Comparison of ENCODE assay signal across 17 cellular contexts in genomic region chrX:100883654-100884053, GRCh38. TPM values are rescaled to one million over a fixed set of nuclear protein-coding genes. Genes with fewer than 3 reads are reported as not detected.
DNase-seq lines count a peak whose midpoint lies in the region; ATAC-seq, FAIRE-seq and TF ChIP-seq lines count a peak whose summit lies in the region.
"Had no signal": no experiment of that assay in that cellular context is flagged by ENCODE, and none has a peak within 500 bp of the region (broad histone marks: within the 10 kb centered on the region; RNA-seq: fewer than 3 reads in every experiment).

No MANE protein-coding gene starts in this region.

- peak overlapping the region; percentile 27 for H3K4me2 ChIP-seq in A549
- H3K4me2 ChIP-seq in OCI-LY1 (ENCODE audit: low read length) = peak overlapping the region; percentile 42; the same call in 1 of the 2 replicates

- H3K9me2 ChIP-seq in OCI-LY1 (ENCODE audit: low read depth, low read length) = no peaks in the 10 kb centered on the region

- no peak for TF ChIP-seq CTCF in A549 (IDR thresholded peaks at IDR 0.05)
- no peak for TF ChIP-seq CTCF in OCI-LY1 (IDR thresholded peaks at IDR 0.05; ENCODE audit: low read length)
- no peak for TF ChIP-seq CTCF in testis (IDR thresholded peaks at IDR 0.05)
- no peak for TF ChIP-seq CTCF in stomach (IDR thresholded peaks at IDR 0.05)

- H3K4me3 ChIP-seq in A549 (no peak overlapping the region), OCI-LY1 (ENCODE audit: low read depth, low read length, poor library complexity, severe bottlenecking) (no peak overlapping the region), testis (no peak overlapping the region), stomach (no peak overlapping the region)
- H3K4me3 ChIP-seq: HAP-1, SJSA1 had no signal

- no peaks in the 10 kb centered on the region for H3K27me3 ChIP-seq in OCI-LY1 (ENCODE audit: insufficient read depth, low read length)
- H3K27me3 ChIP-seq in testis = no peaks in the 10 kb centered on the region
- H3K27me3 ChIP-seq in stomach = peaks cover 0 to 4% (median 0%) of the 10 kb centered on the region in 3 donors
- H3K27me3 ChIP-seq: SJSA1 had no signal

- CTCF ChIA-PET in A549 (lab: Yijun Ruan, JAX) = no interaction called here

- TF ChIP-seq POLR2A in A549 (IDR thresholded peaks at IDR 0.05; ENCODE audit: low read length) (no peak), testis (IDR thresholded peaks at IDR 0.05) (no peak), stomach (IDR thresholded peaks at IDR 0.05) (no peak)

- no peaks in the 10 kb centered on the region for H4K20me1 ChIP-seq in OCI-LY1 (ENCODE audit: insufficient read depth, low read length)

- intact Hi-C loops in left colon (cut with DNase I, micrococcal nuclease) (no loop called here), testis (cut with DNase I; ENCODE audit: low total_unique reads) (no loop called here), stomach (cut with DNase I; ENCODE audit: low total_unique reads) (no loop called here)

- H3K36me3 ChIP-seq in OCI-LY1 (ENCODE audit: insufficient read depth, low read length) (no peaks in the 10 kb centered on the region), testis (ENCODE audit: low read depth, missing control alignments) (no peaks in the 10 kb centered on the region), stomach (no peaks in the 10 kb centered on the region)
- H3K36me3 ChIP-seq: HAP-1, SJSA1 had no signal

- ATAC-seq in A549 (peak in 1 of 2 experiments; percentile 67; a peak in 3 of 6 replicates), left colon (peak; percentile 59), GM21447 (IDR thresholded peaks at IDR 0.05; ENCODE audit: unreplicated experiment) (no peak)

- no peaks in the 10 kb centered on the region for H3F3A ChIP-seq in OCI-LY1 (ENCODE audit: insufficient read depth, low read length)

- no peaks in the 10 kb centered on the region for H3K79me2 ChIP-seq in OCI-LY1 (ENCODE audit: insufficient read depth, low read length)

- POLR2A ChIA-PET in A549 (lab: Yijun Ruan, JAX) = no interaction called here

- peaks cover 8% of the 10 kb centered on the region; the same call in 1 of the 3 replicates for H3K4me1 ChIP-seq in A549
- H3K4me1 ChIP-seq in OCI-LY1 (ENCODE audit: insufficient read depth, low read length, severe bottlenecking) = peaks cover 12% of the 10 kb centered on the region
- no peaks in the 10 kb centered on the region for H3K4me1 ChIP-seq in testis
- no peaks in the 10 kb centered on the region for H3K4me1 ChIP-seq in stomach
- H3K4me1 ChIP-seq: HAP-1, SJSA1 had no signal

- H3K9ac ChIP-seq in OCI-LY1 (ENCODE audit: low read length) = no peak overlapping the region

- DNase-seq in A549 (ENCODE audit: low read depth in 1 of 2, low spot score in 1 of 2) (peak in 1 of 2 experiments; percentile 40), DMS53 treated with DMSO at 0.1 percent for 48 hours (lab: John Stamatoyannopoulos, UW; ENCODE audit: unreplicated experiment) (peak; percentile 59), left colon (no peak), NK-92 (lab: John Stamatoyannopoulos, UW; ENCODE audit: unreplicated experiment) (no peak), testis (no peak), stomach (no peak)
- DNase-seq: EL; NCI-H1930; NCI-H2227 treated with DMSO at 0.1 percent for 48 hours; NCI-H524; NK-92 treated with Interleukin-12 subunit alpha and Interleukin-12 subunit beta, amount 100 ng/mL, for 24 hours had no signal

- FAIRE-seq in A549 (lab: Jason Lieb, UNC) = no peak

- no peak overlapping the region; a peak in 1 of 6 replicates for H3K27ac ChIP-seq in A549
- H3K27ac ChIP-seq in OCI-LY1 (ENCODE audit: low read depth, low read length, poor library complexity, severe bottlenecking) = no peak overlapping the region
- no peak overlapping the region for H3K27ac ChIP-seq in testis
- H3K27ac ChIP-seq in stomach = no peak overlapping the region
- H3K27ac ChIP-seq: HL-60, SJSA1 had no signal

- no peak for TF ChIP-seq RAD21 in A549 (conservative IDR thresholded peaks at IDR 0.05 in 1 of 2, IDR thresholded peaks at IDR 0.05 in 1 of 2)

- TF ChIP-seq EP300 in A549 (IDR thresholded peaks at IDR 0.05) = no peak
- no peak for TF ChIP-seq EP300 in stomach (IDR thresholded peaks at IDR 0.05)

- no peaks in the 10 kb centered on the region for H3K9me3 ChIP-seq in A549
- H3K9me3 ChIP-seq in OCI-LY1 (ENCODE audit: low read length) = no peaks in the 10 kb centered on the region
- H3K9me3 ChIP-seq in testis = no peaks in the 10 kb centered on the region
- H3K9me3 ChIP-seq in stomach = no peaks in the 10 kb centered on the region
- H3K9me3 ChIP-seq: HAP-1, SJSA1 had no signal

- H2AFZ ChIP-seq in OCI-LY1 (ENCODE audit: low read length) = no peak overlapping the region

- 14% methylated on average over 4 of the region's 4 CpGs for WGBS in A549 (ENCODE audit: missing lambda C conversion rate)
- 54 to 72% methylated on average over 4 of the region's 4 CpGs for WGBS in testis, 2 donors
- 26 to 49% (median 32%) methylated on average over 4 of the region's 4 CpGs for WGBS in stomach, 5 donors

TF ChIP-seq in A549, 52 proteins besides CTCF, POLR2A, EP300 and RAD21:
- TF ChIP-seq, protein P1, sequence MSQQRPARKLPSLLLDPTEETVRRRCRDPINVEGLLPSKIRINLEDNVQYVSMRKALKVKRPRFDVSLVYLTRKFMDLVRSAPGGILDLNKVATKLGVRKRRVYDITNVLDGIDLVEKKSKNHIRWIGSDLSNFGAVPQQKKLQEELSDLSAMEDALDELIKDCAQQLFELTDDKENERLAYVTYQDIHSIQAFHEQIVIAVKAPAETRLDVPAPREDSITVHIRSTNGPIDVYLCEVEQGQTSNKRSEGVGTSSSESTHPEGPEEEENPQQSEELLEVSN (IDR thresholded peaks at IDR 0.05; ENCODE audit: borderline replicate concordance, low read depth) = no peak
- TF ChIP-seq HDAC2 (IDR thresholded peaks at IDR 0.05) (no peak), KDM5A (IDR thresholded peaks at IDR 0.05) (no peak), HOXB13 (CRISPR knock-in tag; IDR thresholded peaks at IDR 0.05; ENCODE audit: low read depth) (no peak), HES2 (IDR thresholded peaks at IDR 0.05) (no peak), NPAS2 (CRISPR knock-in tag; IDR thresholded peaks at IDR 0.05; ENCODE audit: borderline replicate concordance) (no peak), KDM1A (IDR thresholded peaks at IDR 0.05; ENCODE audit: low read depth) (no peak), CHD2 (IDR thresholded peaks at IDR 0.05; ENCODE audit: low read length, partially characterized antibody) (no peak)

RNA-seq across cellular contexts. Expression of gene NOX1, which starts 9.5 kb away (rescaled TPM):
- polyA plus RNA-seq in A549 (2011; rRNA removed) (1.4 and 2.4 TPM in 2 replicates), A549 (2017; fragmentation: RNase III; extraction: RNeasy Plus Mini Kit Qiagen cat#74134 plus additional on column Dnase treatment) (0.07 TPM in 1 of 3 replicates, not detected in the others), testis (ENCODE audit: insufficient read depth, low read depth, low replicate concordance) (not detected), stomach (not detected)
- 0.03 TPM in 2 replicates for polyA plus RNA-seq in A549 (2012; cell fraction: cytosol; rRNA removed)
- 0.04 TPM in 1 of 2 replicates, not detected in the other for polyA plus RNA-seq in A549 (2012; cell fraction: nucleus; rRNA removed)
- 1.7 and 3.9 TPM in 2 replicates for polyA minus RNA-seq in A549 (2011; rRNA and poly(A)+ RNA removed)
- total RNA-seq in left colon (100 to 1,000 TPM in 1 of 2 donors, 10 to 100 TPM in 1; 94.9 to 103 TPM), testis (1 to 10 TPM in 1 of 2 donors, not detected in 1; 1.2 TPM), stomach (10 to 100 TPM in 1 of 5 donors, not detected in 4; 53.3 TPM)
- total RNA-seq: SJSA1 had no signal
- polyA plus RNA-seq: CD14-positive monocyte had no signal

RNA-seq across cellular contexts. Expression of gene XKRX, which starts 45.1 kb away (rescaled TPM):
- polyA plus RNA-seq in A549 (2011; rRNA removed) = 0.50 and 0.65 TPM in 2 replicates
- polyA plus RNA-seq in A549 (2012; cell fraction: cytosol; rRNA removed) = 0.03 TPM in 2 replicates
- 0.02 and 0.06 TPM in 2 replicates for polyA plus RNA-seq in A549 (2012; cell fraction: nucleus; rRNA removed)
- 0.12 to 0.16 TPM (median 0.13 TPM) in 3 replicates for polyA plus RNA-seq in A549 (2017; fragmentation: RNase III; extraction: RNeasy Plus Mini Kit Qiagen cat#74134 plus additional on column Dnase treatment)
- polyA minus RNA-seq in A549 (2011; rRNA and poly(A)+ RNA removed) = 0.66 and 1.2 TPM in 2 replicates
- total RNA-seq in left colon = 1 to 10 TPM; 2.1 to 2.3 TPM
- total RNA-seq in testis = 1 to 10 TPM; 2.0 to 2.4 TPM
- polyA plus RNA-seq in testis (ENCODE audit: insufficient read depth, low read depth, low replicate concordance) = 0.34 TPM
- under 1 TPM in 1 of 5 donors, not detected in 4; 0.92 TPM for total RNA-seq in stomach
- polyA plus RNA-seq in stomach = under 1 TPM in 2 of 3 donors, not detected in 1; 0.31 to 0.63 TPM
- polyA plus RNA-seq: CD14-positive monocyte had no signal
